In the genomic region with DNA sequence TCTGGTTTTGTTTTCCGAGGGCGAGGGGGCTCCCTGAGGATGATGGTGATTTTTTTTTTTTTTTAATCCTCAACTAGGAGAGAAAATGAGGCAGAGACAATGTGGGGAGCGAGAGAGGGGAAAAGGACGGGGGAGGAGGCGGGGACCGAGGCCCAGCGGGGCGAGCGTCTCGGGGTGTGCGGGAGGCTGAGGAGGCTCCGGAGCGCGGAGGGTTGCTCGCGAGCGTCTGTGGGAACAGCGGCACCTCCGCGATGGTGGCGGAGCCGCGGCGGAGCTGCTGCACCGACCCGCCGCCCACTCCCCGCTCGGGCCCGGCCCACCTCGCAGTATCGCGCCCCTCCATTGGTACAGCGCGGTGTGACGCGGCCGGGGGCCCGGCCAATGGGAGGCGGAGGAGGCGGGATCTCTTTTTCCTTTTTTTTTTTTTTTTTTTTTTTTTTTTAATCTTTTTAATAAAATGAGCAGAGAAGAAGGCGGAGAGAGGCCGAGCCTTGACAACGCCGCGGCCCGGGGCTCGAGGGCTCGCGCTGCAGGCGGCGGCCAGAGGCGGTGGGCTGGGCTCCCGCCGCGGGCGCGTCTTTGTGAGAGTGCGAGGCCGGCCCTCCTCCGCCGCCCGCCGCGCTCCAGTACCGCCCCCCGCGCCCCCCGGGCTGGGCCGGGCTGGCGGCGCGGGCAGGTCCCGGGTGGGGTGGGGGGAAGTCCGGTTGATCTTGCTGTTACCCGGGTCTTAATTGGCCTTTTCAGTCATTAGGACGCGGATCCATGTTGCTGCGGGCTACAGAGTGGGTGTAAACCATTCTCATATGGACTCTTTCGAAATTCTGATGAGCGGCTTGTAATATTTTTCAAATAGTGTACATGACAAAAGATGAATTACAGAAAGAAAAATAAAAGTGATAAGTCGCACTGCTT, we compare ENCODE assay signal across 8 cellular contexts. TPM values are rescaled to one million over a fixed set of nuclear protein-coding genes. Genes with fewer than 3 reads are reported as not detected.
DNase-seq lines count a peak whose midpoint lies in the region; ATAC-seq and TF ChIP-seq lines count a peak whose summit lies in the region.

A gene (minus strand): TSS at position 228 of the 912 bp plus-strand sequence.

- WGBS in right cardiac atrium, result under 1% methylated on average over 82 of the region's 82 CpGs

- peak; percentile 94 for ATAC-seq in GM18502 (IDR thresholded peaks at IDR 0.05; ENCODE audit: poor library complexity, unreplicated experiment)
- ATAC-seq in HG02885 (IDR thresholded peaks at IDR 0.05; ENCODE audit: poor library complexity, unreplicated experiment), result peak; percentile 96
- ATAC-seq in right cardiac atrium, result peak; percentile 98 to 99

- no peaks in the 10 kb centered on the region for H3K36me3 ChIP-seq in rectal smooth muscle tissue (ENCODE audit: control insufficient read depth, insufficient read depth, low read length)
- no peaks in the 10 kb centered on the region for H3K36me3 ChIP-seq in vagina

- H3K4me3 ChIP-seq in right cardiac atrium (ENCODE audit: low read length), result peak within 1 kb of the TSS; percentile 82
- H3K4me3 ChIP-seq in rectal smooth muscle tissue (ENCODE audit: low read length), result peak within 1 kb of the TSS; percentile 84
- peak within 1 kb of the TSS; percentile 69 to 89 for H3K4me3 ChIP-seq in vagina

- TF ChIP-seq POLR2A in vagina (IDR thresholded peaks at IDR 0.05), result peak; percentile 63 to 97

- peak within 1 kb of the TSS; percentile 72 for H3K9ac ChIP-seq in rectal smooth muscle tissue (ENCODE audit: low read length)

- no peak for TF ChIP-seq CTCF in vagina (IDR thresholded peaks at IDR 0.05)

- H3K9me3 ChIP-seq in right cardiac atrium (ENCODE audit: control insufficient read depth, low read length) (no peaks in the 10 kb centered on the region), vagina (no peaks in the 10 kb centered on the region)

- H3K27ac ChIP-seq in angular gyrus (ENCODE audit: low read depth, low read length) (peak within 1 kb of the TSS; percentile 96), right cardiac atrium (ENCODE audit: low read length) (peak within 1 kb of the TSS; percentile 96), rectal smooth muscle tissue (ENCODE audit: low read depth, low read length) (peak within 1 kb of the TSS; percentile 96), vagina (peak within 1 kb of the TSS; percentile 99)

- intact Hi-C loops in T-helper 2 cell treated with Interferon-gamma antibody and Interleukin-4, amounts not matched to agents 100 ng/mL and 5 ng/mL, for 36 hours (cut with micrococcal nuclease), result loop anchor here (1.0 to 2.0 kb wide), 3 partner anchors 61 to 117 kb away; a partner anchor contains a TSS
- intact Hi-C loops in right cardiac atrium (cut with DNase I), result no loop called here
- intact Hi-C loops in vagina (cut with DNase I), result no loop called here

- H3K4me1 ChIP-seq in right cardiac atrium (ENCODE audit: control insufficient read depth, insufficient read depth, low read length) (peaks cover 3% of the 10 kb centered on the region), rectal smooth muscle tissue (ENCODE audit: control insufficient read depth, insufficient read depth, low read length) (peaks cover 25% of the 10 kb centered on the region), vagina (peaks cover 40% of the 10 kb centered on the region)

- DNase-seq in NCI-H1694 (lab: John Stamatoyannopoulos, UW), result peak; percentile 76
- DNase-seq in right cardiac atrium, result peak; percentile 93 to 98 (median 97)
- DNase-seq in vagina (ENCODE audit: extremely low spot score in 2 of 2), result peak in 1 of 2 donors; percentile 91

- H3K27me3 ChIP-seq in right cardiac atrium (ENCODE audit: control insufficient read depth, insufficient read depth), result no peaks in the 10 kb centered on the region
- no peaks in the 10 kb centered on the region for H3K27me3 ChIP-seq in rectal smooth muscle tissue (ENCODE audit: control insufficient read depth, insufficient read depth, low read length)
- no peaks in the 10 kb centered on the region for H3K27me3 ChIP-seq in vagina

RNA-seq across cellular contexts. Expression of the gene that starts here (rescaled TPM):
- total RNA-seq in T-helper 2 cell treated with Interferon-gamma antibody and Interleukin-4, amounts not matched to agents 100 ng/mL and 5 ng/mL, for 36 hours, result 76.0 and 77.0 TPM in 2 replicates
- 100 to 1,000 TPM; 155 to 175 (median 162) TPM for total RNA-seq in right cardiac atrium
- polyA plus RNA-seq in right cardiac atrium, result 72.4 TPM
- total RNA-seq in vagina, result 80.3 TPM
